ENCODE assay signal across 7 cellular contexts in the genomic region with DNA sequence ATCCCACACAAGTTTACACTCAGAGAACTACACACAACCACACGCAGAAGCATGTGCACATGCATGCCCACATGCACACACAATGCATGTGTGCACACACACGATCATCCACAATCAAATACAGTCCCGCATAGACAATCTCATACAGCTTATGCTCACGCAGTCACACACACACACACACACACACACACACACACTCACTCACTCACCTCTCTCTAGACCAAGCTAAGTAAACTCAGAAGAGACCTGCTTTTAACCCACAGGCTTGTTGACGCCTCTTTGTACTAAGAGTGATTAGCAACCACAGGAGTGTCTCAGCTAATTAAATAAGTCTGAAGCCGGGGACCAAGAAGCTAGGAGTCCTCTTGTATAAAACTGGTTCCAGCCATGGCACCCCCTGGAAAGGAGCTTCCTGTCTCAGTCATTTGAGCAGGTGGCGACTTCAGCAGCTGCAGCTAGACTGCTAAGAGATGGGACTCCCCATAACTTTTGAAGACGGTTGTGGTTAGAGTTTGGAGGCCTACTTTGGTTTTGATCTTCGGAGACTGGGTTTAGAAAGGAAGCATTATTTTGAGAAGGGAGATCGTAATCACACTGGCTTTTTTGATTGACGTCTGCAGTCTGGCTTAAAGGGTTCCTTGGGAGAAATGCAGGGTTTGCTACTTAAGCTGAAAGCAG.
DNase-seq lines count a peak whose midpoint lies in the region; ATAC-seq and TF ChIP-seq lines count a peak whose summit lies in the region.

No MANE protein-coding gene starts in this region.

- H3K9me3 Mint-ChIP-seq in central memory CD8-positive, alpha-beta T cell, result no peaks in the 10 kb centered on the region

- peaks cover 16% of the 10 kb centered on the region for H3K36me3 Mint-ChIP-seq in central memory CD8-positive, alpha-beta T cell (ENCODE audit: insufficient read depth)

- intact Hi-C loops in posterior vena cava (cut with DNase I), result no loop called here

- peak; percentile 67 for ATAC-seq in HG03045 (IDR thresholded peaks at IDR 0.05; ENCODE audit: unreplicated experiment)
- ATAC-seq in central memory CD8-positive, alpha-beta T cell (replicated peaks; ENCODE audit: extremely low read depth, poor library complexity, severe bottlenecking), result peak; percentile 81

- peak overlapping the region; percentile 95 for H3K27ac Mint-ChIP-seq in central memory CD8-positive, alpha-beta T cell (ENCODE audit: low read depth)

- TF ChIP-seq POLR2A in GM19193 (IDR thresholded peaks at IDR 0.05; ENCODE audit: extremely low read depth, insufficient read depth, insufficient read length), result peak; percentile 7

- no peaks in the 10 kb centered on the region for H3K27me3 Mint-ChIP-seq in central memory CD8-positive, alpha-beta T cell

- H3K4me3 Mint-ChIP-seq in central memory CD8-positive, alpha-beta T cell, result peak overlapping the region; percentile 69

- H3K4me1 Mint-ChIP-seq in central memory CD8-positive, alpha-beta T cell, result peaks cover 40% of the 10 kb centered on the region

- DNase-seq in T follicular helper cell (ENCODE audit: low read depth), result peak; percentile 70
- peak; percentile 43 to 80 for DNase-seq in central memory CD8-positive, alpha-beta T cell (ENCODE audit: low spot score in 2 of 2)
- peak; percentile 56 for DNase-seq in stimulated activated CD8-positive, alpha-beta memory T cell treated with anti-CD3 and anti-CD28 coated beads, Interleukin-4, amount 100 ng/mL, for 48 hours
- no peak for DNase-seq in HuH-7 (ENCODE audit: low spot score)
- no peak for DNase-seq in posterior vena cava (ENCODE audit: low spot score)

Comparison
In these comparisons a context has a peak if more than half of its experiments do, and no peak if none do; other contexts are left out.
1. DNase-seq: peak in T follicular helper cell (single experiment), central memory CD8-positive, alpha-beta T cell (2 of 2) and stimulated activated CD8-positive, alpha-beta memory T cell treated with anti-CD3 and anti-CD28 coated beads, Interleukin-4, amount 100 ng/mL, for 48 hours (single experiment); none in HuH-7 (single experiment) and posterior vena cava (single experiment).